ENCODE assay signal across 19 cellular contexts in genomic region chr10:124185074-124185473, GRCh38.
"Had no signal": no experiment of that assay in that cellular context is flagged by ENCODE, and none has a peak within 500 bp of the region (broad histone marks: within the 10 kb centered on the region; RNA-seq: fewer than 3 reads in every experiment).

No MANE protein-coding gene starts in this region.

- H3K9me3 Mint-ChIP-seq: activated CD4-positive, alpha-beta T cell treated with anti-CD3 and anti-CD28 coated beads, Interleukin-2, amount 10 ng/mL, durations not matched to agents 24 days and 14 days had no signal

- DNase-seq: activated CD4-positive, alpha-beta T cell treated with anti-CD3 and anti-CD28 coated beads, Interleukin-2, amount 10 ng/mL, durations not matched to agents 24 days and 14 days; activated CD8-positive, alpha-beta memory T cell treated with anti-CD3 and anti-CD28 coated beads, Interleukin-2, amount 50 U/mL, for 4 hours; activated CD8-positive, alpha-beta T cell treated with anti-CD3 and anti-CD28 coated beads, Interleukin-2, amount 10 ng/mL, durations not matched to agents 7 days and 5 days; activated effector memory CD4-positive, alpha-beta T cell treated with Interleukin-2 at 50 U/mL for 16 hours; activated naive CD4-positive, alpha-beta T cell treated with anti-CD3 and anti-CD28 coated beads, Interleukin-2, amount 50 U/mL, for 16 hours; activated T-cell treated with anti-CD3 and anti-CD28 coated beads, Interleukin-2, amount 50 U/mL, for 48 hours; aorta; brain microvascular endothelial cell; heart right ventricle; ovary; sigmoid colon; stimulated activated naive CD4-positive, alpha-beta T cell; T-helper 1 cell; T-helper 9 cell; upper lobe of right lung had no signal

- H3K27ac ChIP-seq: brain microvascular endothelial cell, coronary artery, gastroesophageal sphincter, heart right ventricle, ovary, sigmoid colon, upper lobe of right lung had no signal

- H3K27me3 ChIP-seq: brain microvascular endothelial cell, gastroesophageal sphincter, heart right ventricle, ovary, sigmoid colon, upper lobe of right lung had no signal

- H3K4me1 Mint-ChIP-seq: neural crest cell had no signal

- H3K4me3 Mint-ChIP-seq: activated CD4-positive, alpha-beta T cell treated with anti-CD3 and anti-CD28 coated beads, Interleukin-2, amount 10 ng/mL, durations not matched to agents 24 days and 14 days; activated CD8-positive, alpha-beta T cell treated with anti-CD3 and anti-CD28 coated beads, Interleukin-2, amount 10 ng/mL, durations not matched to agents 7 days and 5 days; neural crest cell had no signal

- H3K27ac Mint-ChIP-seq: activated CD4-positive, alpha-beta T cell treated with anti-CD3 and anti-CD28 coated beads, Interleukin-2, amount 10 ng/mL, durations not matched to agents 24 days and 14 days; activated CD8-positive, alpha-beta T cell treated with anti-CD3 and anti-CD28 coated beads, Interleukin-2, amount 10 ng/mL, durations not matched to agents 7 days and 5 days had no signal

- H3K4me3 ChIP-seq: coronary artery, gastroesophageal sphincter, heart right ventricle, lung, ovary, sigmoid colon, upper lobe of right lung had no signal

- H3K4me1 ChIP-seq: gastroesophageal sphincter, sigmoid colon, upper lobe of right lung had no signal

- H3K36me3 ChIP-seq: brain microvascular endothelial cell, gastroesophageal sphincter, heart right ventricle, ovary, sigmoid colon, upper lobe of right lung had no signal

- H3K9me3 ChIP-seq: gastroesophageal sphincter, ovary, sigmoid colon, upper lobe of right lung had no signal

- ATAC-seq: activated CD8-positive, alpha-beta T cell treated with anti-CD3 and anti-CD28 coated beads, Interleukin-2, amount 10 ng/mL, durations not matched to agents 7 days and 5 days; gastroesophageal sphincter had no signal
